Comparison of ENCODE assay signal across 21 cellular contexts in the genomic region with DNA sequence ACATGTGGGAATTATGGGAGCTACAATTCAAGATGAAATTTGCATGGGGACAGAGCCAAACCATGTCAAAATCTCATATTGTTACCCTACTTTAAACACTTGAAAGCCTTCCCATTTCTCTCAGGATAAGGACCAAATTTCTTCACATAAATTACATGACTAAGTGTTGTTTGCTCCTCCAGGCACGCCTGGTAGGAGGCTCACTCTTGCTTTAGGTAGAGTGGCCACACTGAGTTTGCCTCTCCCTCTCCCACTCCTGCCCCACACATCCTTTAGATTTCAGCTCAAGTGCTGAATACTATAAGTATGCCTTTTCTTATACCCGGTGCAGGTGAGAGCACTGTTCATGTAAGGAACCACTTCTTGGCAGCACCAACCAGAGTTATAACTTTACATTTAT.
"Had no signal": no experiment of that assay in that cellular context is flagged by ENCODE, and none has a peak within 500 bp of the region (broad histone marks: within the 10 kb centered on the region; RNA-seq: fewer than 3 reads in every experiment).

No MANE protein-coding gene starts in this region.

- H3K27me3 ChIP-seq: ascending aorta, body of pancreas had no signal

- H3K36me3 ChIP-seq: ascending aorta had no signal

- H3K4me3 Mint-ChIP-seq: activated B cell treated with CpG ODN at 0.5 μM for 24 hours; activated CD4-positive, alpha-beta T cell treated with anti-CD3 and anti-CD28 coated beads for 36 hours; activated CD8-positive, alpha-beta T cell treated with anti-CD3 and anti-CD28 coated beads for 36 hours; activated naive CD4-positive, alpha-beta T cell treated with anti-CD3 and anti-CD28 coated beads, Interleukin-2, amount 50 U/mL, for 24 hours; activated T-cell treated with anti-CD3 and anti-CD28 coated beads, Interleukin-2, amount 50 U/mL, for 72 hours; T-helper 1 cell treated with Interleukin-12 subunit alpha and Interleukin-12 subunit beta and Interleukin-4 antibody, amounts not matched to agents 30 μg/mL and 1 μg/mL, for 36 hours had no signal

- H3K27me3 Mint-ChIP-seq: activated B cell treated with CpG ODN at 0.5 μM for 24 hours; activated CD4-positive, alpha-beta T cell treated with anti-CD3 and anti-CD28 coated beads for 36 hours; activated CD8-positive, alpha-beta T cell treated with anti-CD3 and anti-CD28 coated beads for 36 hours; activated naive CD4-positive, alpha-beta T cell treated with anti-CD3 and anti-CD28 coated beads, Interleukin-2, amount 50 U/mL, for 24 hours had no signal

- ATAC-seq: activated CD4-positive, alpha-beta T cell treated with anti-CD3 and anti-CD28 coated beads for 36 hours; activated CD8-positive, alpha-beta T cell treated with anti-CD3 and anti-CD28 coated beads for 36 hours; activated T-cell treated with anti-CD3 and anti-CD28 coated beads, Interleukin-2, amount 50 U/mL, for 72 hours; body of pancreas had no signal

- H3K27ac Mint-ChIP-seq: activated B cell treated with CpG ODN at 0.5 μM for 24 hours; activated CD4-positive, alpha-beta T cell treated with anti-CD3 and anti-CD28 coated beads for 36 hours; activated CD8-positive, alpha-beta T cell treated with anti-CD3 and anti-CD28 coated beads for 36 hours; activated naive CD4-positive, alpha-beta T cell treated with anti-CD3 and anti-CD28 coated beads, Interleukin-2, amount 50 U/mL, for 24 hours; T-helper 1 cell treated with Interleukin-12 subunit alpha and Interleukin-12 subunit beta and Interleukin-4 antibody, amounts not matched to agents 30 μg/mL and 1 μg/mL, for 36 hours had no signal

- H3K4me3 ChIP-seq: ascending aorta, body of pancreas had no signal

- H3K9me3 Mint-ChIP-seq: activated CD8-positive, alpha-beta T cell treated with anti-CD3 and anti-CD28 coated beads for 36 hours; activated naive CD4-positive, alpha-beta T cell treated with anti-CD3 and anti-CD28 coated beads, Interleukin-2, amount 50 U/mL, for 24 hours had no signal

- H3K9me3 ChIP-seq: ascending aorta, body of pancreas had no signal

- H3K27ac ChIP-seq: ascending aorta, body of pancreas, KMS-11 had no signal

- DNase-seq: activated B cell treated with CpG ODN at 0.5 μM for 24 hours; activated CD4-positive, alpha-beta T cell treated with anti-CD3 and anti-CD28 coated beads for 36 hours; activated CD8-positive, alpha-beta memory T cell treated with anti-CD3 and anti-CD28 coated beads, Interleukin-2, amount 50 U/mL, for 4 hours; activated CD8-positive, alpha-beta T cell treated with anti-CD3 and anti-CD28 coated beads for 36 hours; activated naive CD4-positive, alpha-beta T cell; activated T-cell treated with anti-CD3 and anti-CD28 coated beads, Interleukin-2, amount 50 U/mL, for 72 hours; amniotic stem cell; body of pancreas; central memory CD4-positive, alpha-beta T cell; NCI-H1092; NCI-H1930; NCI-H345; NCI-H510A; NCI-H69; NK-92 treated with Interleukin-12 subunit alpha and Interleukin-12 subunit beta, amount 100 ng/mL, for 24 hours; SHP77 treated with DMSO at 0.1 percent for 48 hours; T1000 had no signal

- H3K4me1 ChIP-seq: ascending aorta, body of pancreas had no signal
